Comparison of ENCODE assay signal across 8 cellular contexts in genomic region chr12:43882578-43883178, GRCh38. TPM values are rescaled to one million over a fixed set of nuclear protein-coding genes. Genes with fewer than 3 reads are reported as not detected.
A peak's percentile ranks its signal among the peaks of the same experiment; 100 is the strongest.
DNase-seq lines count a peak whose midpoint lies in the region; ATAC-seq, FAIRE-seq and TF ChIP-seq lines count a peak whose summit lies in the region.

No MANE protein-coding gene starts in this region.

- H3K4me3 Mint-ChIP-seq in H9: no peak overlapping the region

- no peak for TF ChIP-seq POLR2A in HepG2 (IDR thresholded peaks at IDR 0.05; ENCODE audit: insufficient read depth in 1 of 2, low read depth in 2 of 2, low read length in 2 of 2)
- no peak for TF ChIP-seq POLR2A in uterus (IDR thresholded peaks at IDR 0.05)

- no peaks in the 10 kb centered on the region for H3K9me3 Mint-ChIP-seq in H9

- peak; percentile 94; the same call in 2 of the 3 replicates for TF ChIP-seq CTCF in H9 (conservative IDR thresholded peaks at IDR 0.05)
- peak; percentile 92 for TF ChIP-seq CTCF in KMS-11 (conservative IDR thresholded peaks at IDR 0.05; ENCODE audit: low read depth, low read length)
- peak; percentile 75 for TF ChIP-seq CTCF in HepG2 (CRISPR knock-in tag; IDR thresholded peaks at IDR 0.05)
- TF ChIP-seq CTCF in uterus (IDR thresholded peaks at IDR 0.05): peak; percentile 53 to 78 (median 68)

- H3K14ac ChIP-seq in H9 (ENCODE audit: insufficient read depth, low read length): no peak overlapping the region

- ATAC-seq in HepG2: peak; percentile 87

- H4K20me1 ChIP-seq in H9 (ENCODE audit: control insufficient read depth, insufficient read depth, insufficient read length): no peaks in the 10 kb centered on the region
- no peaks in the 10 kb centered on the region for H4K20me1 ChIP-seq in KMS-11 (ENCODE audit: insufficient read depth)
- H4K20me1 ChIP-seq in HepG2 (ENCODE audit: insufficient read depth, low read length): no peaks in the 10 kb centered on the region

- no peak overlapping the region for H2BK15ac ChIP-seq in H9 (ENCODE audit: low read depth, low read length)

- POLR2A ChIA-PET in HepG2 (lab: Yijun Ruan, JAX): interaction anchor here (1.4 to 1.5 kb wide), 2 partner anchors 77 to 106 kb away, joined by 5 to 8 read pairs; partner anchors contain the start of gene TWF1

- no peaks in the 10 kb centered on the region for H3K27me3 Mint-ChIP-seq in H9 (ENCODE audit: low read depth)

- H2AK5ac ChIP-seq in H9 (ENCODE audit: insufficient read length, low read length): no peak overlapping the region

- BruUV-seq in HepG2 (replicated peaks; lab: Mats Ljungman, UMichigan): no TSS peak

- H2BK20ac ChIP-seq in H9 (ENCODE audit: low read depth, low read length, poor library complexity, severe bottlenecking): no peak overlapping the region

- H3K27ac ChIP-seq in H9 (ENCODE audit: insufficient read length, low read depth, low read length): no peak overlapping the region
- no peak overlapping the region for H3K27ac ChIP-seq in KMS-11
- no peak overlapping the region for H3K27ac ChIP-seq in HepG2 (ENCODE audit: extremely low read length, insufficient read depth, low read length)
- H3K27ac ChIP-seq in uterus: no peak overlapping the region

- peak; percentile 75 for TF ChIP-seq RAD21 in HepG2 (CRISPR knock-in tag; IDR thresholded peaks at IDR 0.05)

- no peaks in the 10 kb centered on the region for H3K36me3 Mint-ChIP-seq in H9 (ENCODE audit: insufficient read depth in 1 of 3, low read depth in 3 of 3)

- no peak overlapping the region for H3T11ph ChIP-seq in H9 (ENCODE audit: low read length)

- H3K79me2 ChIP-seq in H9 (ENCODE audit: insufficient read depth, low read length) (no peaks in the 10 kb centered on the region), KMS-11 (ENCODE audit: insufficient read depth, low read depth) (no peaks in the 10 kb centered on the region), HepG2 (ENCODE audit: insufficient read depth, low read length) (no peaks in the 10 kb centered on the region)

- H3K27me3 ChIP-seq in H9 (ENCODE audit: insufficient read depth, low read length) (no peaks in the 10 kb centered on the region), KMS-11 (ENCODE audit: insufficient read depth, low read depth) (no peaks in the 10 kb centered on the region), HepG2 (ENCODE audit: control insufficient read depth in 1 of 2, insufficient read depth in 2 of 2, low read length in 2 of 2) (no peaks in the 10 kb centered on the region), uterus (no peaks in the 10 kb centered on the region)

- no peak overlapping the region for H4K5ac ChIP-seq in H9 (ENCODE audit: insufficient read length, low read depth, low read length)

- no peak overlapping the region for H4K91ac ChIP-seq in H9 (ENCODE audit: insufficient read length, low read depth, low read length)

- CTCF ChIA-PET in HepG2 (lab: Yijun Ruan, JAX; ENCODE audit: low intra/inter-chr PET ratio, low total read pairs): interaction anchor here (1.3 to 2.9 kb wide), 3 partner anchors 107 to 438 kb away, joined by 5 to 44 read pairs (median 8); no protein-coding TSS in a partner anchor

- intact Hi-C loops in HepG2 (cut with micrococcal nuclease; ENCODE audit: unreplicated experiment) (loop anchor here (1.0 to 5.0 kb wide), 6 partner anchors 46 to 438 kb away; partner anchors contain the start of genes IRAK4, PUS7L and TMEM117), uterus (cut with DNase I; ENCODE audit: low total_unique reads) (no loop called here)

- no peak for TF ChIP-seq EP300 in HepG2 (IDR thresholded peaks at IDR 0.05; ENCODE audit: low read depth in 2 of 2, low read length in 2 of 2)
- TF ChIP-seq EP300 in HepG2 (CRISPR knock-in tag; IDR thresholded peaks at IDR 0.05; ENCODE audit: borderline replicate concordance): no peak

- H3K4me2 ChIP-seq in H9 (ENCODE audit: insufficient read depth, insufficient read length, low read length): no peak overlapping the region
- no peak overlapping the region for H3K4me2 ChIP-seq in KMS-11
- no peak overlapping the region for H3K4me2 ChIP-seq in HepG2 (ENCODE audit: low read depth, low read length)

- no peaks in the 10 kb centered on the region for H3K23me2 ChIP-seq in H9 (ENCODE audit: insufficient read length, low read depth, low read length, poor library complexity, severe bottlenecking)

- H3K4me1 Mint-ChIP-seq in H9: peaks cover 0 to 5% of the 10 kb centered on the region in 2 experiments; a peak in 2 of 4 replicates

- H3K4me1 ChIP-seq in H9 (ENCODE audit: insufficient read depth, low read length) (no peaks in the 10 kb centered on the region), KMS-11 (ENCODE audit: low read depth, poor library complexity, severe bottlenecking) (no peaks in the 10 kb centered on the region), HepG2 (ENCODE audit: insufficient read depth, low read length) (0 out of 2 replicates have a peak, but pooled peaks cover 4% of the 10 kb centered on the region), uterus (no peaks in the 10 kb centered on the region)

- H3K9ac ChIP-seq in H9 (ENCODE audit: extremely low read depth, insufficient read length, low read length) (no peak overlapping the region), KMS-11 (no peak overlapping the region), HepG2 (ENCODE audit: insufficient read depth, low read depth, low read length) (no peak overlapping the region)

- H3K79me1 ChIP-seq in H9 (ENCODE audit: insufficient read depth, low read depth, low read length, poor library complexity, severe bottlenecking): no peaks in the 10 kb centered on the region

- no peak overlapping the region for H3K4ac ChIP-seq in H9 (ENCODE audit: low read depth, low read length)

- H2BK120ac ChIP-seq in H9 (ENCODE audit: low read depth, low read length, poor library complexity, severe bottlenecking): no peak overlapping the region

- H3K23ac ChIP-seq in H9 (ENCODE audit: insufficient read length, low read depth, low read length): no peak overlapping the region

- H2BK5ac ChIP-seq in H9 (ENCODE audit: insufficient read length, low read length): no peak overlapping the region

- H3K36me3 ChIP-seq in KMS-11 (ENCODE audit: insufficient read depth): no peaks in the 10 kb centered on the region
- no peaks in the 10 kb centered on the region for H3K36me3 ChIP-seq in HepG2 (replicated peaks in 1 of 2; ENCODE audit: control insufficient read depth in 1 of 2, insufficient read depth in 2 of 2, low read length in 2 of 2)
- H3K36me3 ChIP-seq in uterus: no peaks in the 10 kb centered on the region

- H3K27ac Mint-ChIP-seq in H9: no peak overlapping the region

- H3K18ac ChIP-seq in H9 (ENCODE audit: insufficient read length, low read depth, low read length): no peak overlapping the region

- DNase-seq in GF-D8 (lab: John Stamatoyannopoulos, UW) (peak; percentile 12), H9 (no peak), RKO (ENCODE audit: low spot score) (peak; percentile 78), cerebellar cortex (ENCODE audit: low spot score) (peak; percentile 57), HepG2 (ENCODE audit: low spot score) (peak; percentile 46), uterus (no peak)

- H2AFZ ChIP-seq in H9 (ENCODE audit: low read length) (no peak overlapping the region), KMS-11 (ENCODE audit: low read depth) (no peak overlapping the region), HepG2 (ENCODE audit: low read length) (no peak overlapping the region)

- no CpG with 5 or more reads among the region's 2 CpGs for WGBS in H9 (ENCODE audit: extremely low coverage, insufficient read length, low lambda C conversion rate)
- WGBS in HepG2 (ENCODE audit: low lambda C conversion rate): 3% methylated on average over 2 of the region's 2 CpGs

- in situ Hi-C loops in HepG2 (cut with HindIII; ENCODE audit: extremely low pct_ligation_motif_present, low pct_unique_long_range_greater_than_20kb): loop anchor here (5.0 to 25.0 kb wide), 2 partner anchors 105 to 370 kb away; no protein-coding TSS in a partner anchor

- no peak overlapping the region for H2BK12ac ChIP-seq in H9 (ENCODE audit: insufficient read length, low read depth, low read length)

- H3K9me3 ChIP-seq in H9 (ENCODE audit: control insufficient read depth, low read depth, low read length) (no peaks in the 10 kb centered on the region), HepG2 (ENCODE audit: low read length) (no peaks in the 10 kb centered on the region), uterus (no peaks in the 10 kb centered on the region)

- H3K56ac ChIP-seq in H9 (ENCODE audit: insufficient read length, low read depth, low read length): no peak overlapping the region

- H3K4me3 ChIP-seq in KMS-11 (IDR thresholded peaks at IDR 0.05; ENCODE audit: insufficient read depth, low read depth, low read length) (no peak overlapping the region), HepG2 (replicated peaks in 1 of 3; ENCODE audit: insufficient read depth in 1 of 3, low read depth in 2 of 3, low read length in 3 of 3) (no peak overlapping the region), uterus (no peak overlapping the region)

- no peak overlapping the region for H4K8ac ChIP-seq in H9 (replicated peaks; ENCODE audit: insufficient read length, low read depth, low read length)

- FAIRE-seq in A204.1 (lab: Jason Lieb, UNC) (peak; percentile 92), HepG2 (lab: Jason Lieb, UNC) (peak; percentile 34)

TF ChIP-seq in HepG2, 621 proteins besides CTCF, POLR2A, EP300 and RAD21 (continues in another document):
- peak; percentile 93 for TF ChIP-seq SMC3 (IDR thresholded peaks at IDR 0.05; ENCODE audit: low read length)

RNA-seq across cellular contexts. Expression of gene TMEM117, which starts 46.8 kb away (rescaled TPM):
- total RNA-seq in H9 (2021) (1.3 and 1.7 TPM in 2 replicates), HepG2 (2016; rRNA removed; fragmentation: Illumina TruSeq; extraction: Trizol) (6.5 and 8.5 TPM in 2 replicates), uterus (10 to 100 TPM in 1 of 4 donors, 1 to 10 TPM in 3; 1.0 to 34.4 (median 6.1) TPM)
- total RNA-seq in HepG2 (2016; cell fraction: cytosol; rRNA removed; fragmentation: Illumina TruSeq; extraction: Trizol; ENCODE audit: low read depth): 1.9 and 2.8 TPM in 2 replicates
- 6.7 and 8.8 TPM in 2 replicates for total RNA-seq in HepG2 (2016; cell fraction: insoluble cytoplasmic fraction; rRNA removed; fragmentation: Illumina TruSeq; extraction: Trizol)
- total RNA-seq in HepG2 (2016; cell fraction: membrane; rRNA removed; fragmentation: Illumina TruSeq; extraction: Trizol): 7.0 and 7.1 TPM in 2 replicates
- 14.7 and 19.2 TPM in 2 replicates for total RNA-seq in HepG2 (2016; cell fraction: nucleus; rRNA removed; fragmentation: Illumina TruSeq; extraction: Trizol)
- 2.8 and 3.6 TPM in 2 replicates for polyA plus RNA-seq in HepG2 (2011; rRNA removed)
- polyA plus RNA-seq in HepG2 (2011; cell fraction: cytosol; rRNA removed): 1.8 and 3.4 TPM in 2 replicates
- polyA plus RNA-seq in HepG2 (2011; cell fraction: nucleus; rRNA removed): 1.5 and 1.7 TPM in 2 replicates
- 3.4 and 3.7 TPM in 2 replicates for polyA plus RNA-seq in HepG2 (2012)
- polyA plus RNA-seq in HepG2 (2016; cell fraction: cytosol; fragmentation: Illumina TruSeq; extraction: Trizol; ENCODE audit: low read depth): 1.5 and 2.8 TPM in 2 replicates
- 5.9 and 7.3 TPM in 2 replicates for polyA plus RNA-seq in HepG2 (2016; cell fraction: insoluble cytoplasmic fraction; fragmentation: Illumina TruSeq; extraction: Trizol; ENCODE audit: low read depth)
- 4.7 and 5.1 TPM in 2 replicates for polyA plus RNA-seq in HepG2 (2016; cell fraction: membrane; fragmentation: Illumina TruSeq; extraction: Trizol; ENCODE audit: low read depth)
- polyA plus RNA-seq in HepG2 (2016; cell fraction: nucleus; fragmentation: Illumina TruSeq; extraction: Trizol; ENCODE audit: insufficient read depth, low read depth): 6.2 and 6.8 TPM in 2 replicates
- polyA minus RNA-seq in HepG2 (2011; rRNA and poly(A)+ RNA removed; ENCODE audit: low replicate concordance): 2.4 and 2.6 TPM in 2 replicates
- polyA minus RNA-seq in HepG2 (2011; cell fraction: cytosol; rRNA and poly(A)+ RNA removed): 2.4 and 4.6 TPM in 2 replicates
- polyA minus RNA-seq in HepG2 (2011; cell fraction: nucleus; rRNA and poly(A)+ RNA removed): 14.3 and 16.4 TPM in 2 replicates

Comparison
In these comparisons a context has a peak if more than half of its experiments do, and no peak if none do; other contexts are left out.
1. DNase-seq: peak in GF-D8 (single experiment), RKO (single experiment), cerebellar cortex (single experiment) and HepG2 (single experiment); none in H9 (single experiment) and uterus (0 of 2).
2. Peak in every context shown above with its lines, with median percentiles within 50 percentile points of each other: CTCF ChIP-seq.